ENCODE assay signal across 1 cellular context in genomic region chr22:20186871-20187546, GRCh38.
TF ChIP-seq lines count a peak whose summit lies in the region.

No MANE protein-coding gene starts in this region.

TF ChIP-seq in K562, 482 proteins besides CTCF, POLR2A, EP300 and RAD21 (continued from another document and continues in another):
- TF ChIP-seq NFE2 (IDR thresholded peaks at IDR 0.05; ENCODE audit: low read depth), result no peak
- no peak for TF ChIP-seq CHD4 (IDR thresholded peaks at IDR 0.05; ENCODE audit: insufficient read depth, insufficient replicate concordance, low read depth, low read length, poor library complexity, severe bottlenecking)
- no peak for TF ChIP-seq ZNF436 (CRISPR knock-in tag; IDR thresholded peaks at IDR 0.05)
- no peak for TF ChIP-seq ZBTB1 (CRISPR knock-in tag; IDR thresholded peaks at IDR 0.05; ENCODE audit: borderline replicate concordance, low read depth)
- TF ChIP-seq ZNF592 (IDR thresholded peaks at IDR 0.05), result no peak
- TF ChIP-seq CBFB (CRISPR knock-in tag; IDR thresholded peaks at IDR 0.05), result no peak
- no peak for TF ChIP-seq TAF9B (IDR thresholded peaks at IDR 0.05; ENCODE audit: partially characterized antibody)
- peak; percentile 86; the same call in 1 of the 2 replicates for TF ChIP-seq NR3C1 (CRISPR knock-in tag; IDR thresholded peaks at IDR 0.05)
- no peak for TF ChIP-seq ZNF232 (CRISPR knock-in tag; IDR thresholded peaks at IDR 0.05)
- TF ChIP-seq BCOR (IDR thresholded peaks at IDR 0.05), result no peak
- TF ChIP-seq SAP30 (IDR thresholded peaks at IDR 0.05; ENCODE audit: borderline replicate concordance, insufficient read depth, low read depth, low read length, poor library complexity, severe bottlenecking), result no peak
- 0 out of 2 replicates have a peak, but pooled peaks have one; percentile 1 for TF ChIP-seq ZBED1 (IDR thresholded peaks at IDR 0.05)
- TF ChIP-seq RERE (CRISPR knock-in tag; IDR thresholded peaks at IDR 0.05; ENCODE audit: borderline replicate concordance), result no peak
- no peak for TF ChIP-seq RBM15 (IDR thresholded peaks at IDR 0.05; ENCODE audit: insufficient read depth, low read length)
- TF ChIP-seq ELK1 (CRISPR knock-in tag; IDR thresholded peaks at IDR 0.05), result peak; percentile 50; the same call in 1 of the 2 replicates
- no peak for TF ChIP-seq RNF2 (IDR thresholded peaks at IDR 0.05)
- peak; percentile 88 for TF ChIP-seq IRF2 (CRISPR knock-in tag; IDR thresholded peaks at IDR 0.05)
- TF ChIP-seq HCFC1 (IDR thresholded peaks at IDR 0.05; ENCODE audit: low read depth, low read length), result no peak
- no peak for TF ChIP-seq NFE2L1 (tag; IDR thresholded peaks at IDR 0.05; ENCODE audit: borderline replicate concordance, low read depth)
- TF ChIP-seq ZNF133 (CRISPR knock-in tag; IDR thresholded peaks at IDR 0.05), result no peak
- no peak for TF ChIP-seq ZNF668 (CRISPR knock-in tag; IDR thresholded peaks at IDR 0.05)
- TF ChIP-seq ZNF134 (CRISPR knock-in tag; conservative IDR thresholded peaks at IDR 0.05), result no peak
- TF ChIP-seq TAF1 (IDR thresholded peaks at IDR 0.05; ENCODE audit: control insufficient read depth, extremely low read depth, insufficient read depth, low read length, severe bottlenecking), result no peak
- TF ChIP-seq BDP1 (IDR thresholded peaks at IDR 0.05; ENCODE audit: insufficient read depth, insufficient read length), result no peak
- TF ChIP-seq FOXP1 (CRISPR knock-in tag; IDR thresholded peaks at IDR 0.05), result peak; percentile 16; the same call in 1 of the 2 replicates
- peak; percentile 53 for TF ChIP-seq STAG1 (CRISPR knock-in tag; IDR thresholded peaks at IDR 0.05; ENCODE audit: borderline replicate concordance)
- TF ChIP-seq ZNF318 (IDR thresholded peaks at IDR 0.05; ENCODE audit: borderline replicate concordance in 1 of 2, low read depth in 1 of 2), result no peak
- TF ChIP-seq E2F8 (IDR thresholded peaks at IDR 0.05; ENCODE audit: low read depth, partially characterized antibody), result no peak
- TF ChIP-seq CBX8 (IDR thresholded peaks at IDR 0.05; ENCODE audit: borderline replicate concordance, extremely low read depth, low read depth, low read length, poor library complexity, severe bottlenecking), result no peak
- no peak for TF ChIP-seq COPS2 (conservative IDR thresholded peaks at IDR 0.05)
- no peak for TF ChIP-seq ZNF785 (CRISPR knock-in tag; IDR thresholded peaks at IDR 0.05)
- TF ChIP-seq PBX2 (CRISPR knock-in tag; IDR thresholded peaks at IDR 0.05; ENCODE audit: low read depth), result 0 out of 2 replicates have a peak, but pooled peaks have one; percentile 27
- no peak for TF ChIP-seq PBX2 (tag; conservative IDR thresholded peaks at IDR 0.05; ENCODE audit: low read depth)
- no peak for TF ChIP-seq ZEB2 (IDR thresholded peaks at IDR 0.05)
